Comparison of ENCODE assay signal across 22 cellular contexts in the genomic region with DNA sequence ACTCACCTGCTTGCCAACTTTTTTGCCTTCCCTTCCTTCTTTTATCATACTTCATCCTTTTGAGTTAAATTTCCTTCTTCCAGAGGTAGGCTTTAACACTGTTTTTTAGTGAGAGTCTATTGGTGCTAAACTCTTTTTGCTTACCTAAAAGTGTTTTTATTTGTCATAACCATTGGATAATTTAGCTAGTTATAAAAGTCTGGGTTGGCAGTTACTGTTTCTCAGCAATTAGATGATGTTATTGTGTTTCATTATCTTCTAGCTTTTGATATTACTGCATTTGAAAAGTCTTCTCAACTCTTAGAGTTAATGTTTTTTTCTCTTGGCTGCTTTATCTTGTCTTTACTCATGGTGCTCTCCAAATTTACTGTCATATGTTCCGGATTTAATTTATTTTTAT.
"Had no signal": no experiment of that assay in that cellular context is flagged by ENCODE, and none has a peak within 500 bp of the region (broad histone marks: within the 10 kb centered on the region; RNA-seq: fewer than 3 reads in every experiment).

No MANE protein-coding gene starts in this region.

- H3K27ac Mint-ChIP-seq: nephron; neural progenitor cell; stimulated activated effector memory CD8-positive, alpha-beta T cell treated with anti-CD3 and anti-CD28 coated beads, Interleukin-12 subunit alpha, Interleukin-12 subunit beta, amount 100 ng/mL, for 72 hours; type B pancreatic cell had no signal

- H3K4me3 ChIP-seq: gastrocnemius medialis, lower lobe of right lung, neural progenitor cell, prostate gland, right atrium auricular region, sigmoid colon, stomach, thyroid gland had no signal

- H3K9me3 ChIP-seq: gastrocnemius medialis, prostate gland, thyroid gland had no signal

- H3K27ac ChIP-seq: epithelial cell of prostate, gastrocnemius medialis, lower lobe of right lung, neural progenitor cell, parathyroid adenoma, prostate gland, right atrium auricular region, sigmoid colon, stomach, thyroid gland had no signal

- H3K36me3 ChIP-seq: gastrocnemius medialis, lower lobe of right lung, prostate gland, sigmoid colon, thyroid gland had no signal

- ATAC-seq: esophagus mucosa; gastrocnemius medialis; left ventricle myocardium superior; lower lobe of right lung; stimulated activated effector memory CD8-positive, alpha-beta T cell treated with anti-CD3 and anti-CD28 coated beads, Interleukin-12 subunit alpha, Interleukin-12 subunit beta, amount 100 ng/mL, for 72 hours had no signal

- H3K27me3 ChIP-seq: gastrocnemius medialis, neural progenitor cell, right atrium auricular region, sigmoid colon, stomach, thyroid gland had no signal

- H3K4me3 Mint-ChIP-seq: nephron; neural progenitor cell; stimulated activated effector memory CD8-positive, alpha-beta T cell treated with anti-CD3 and anti-CD28 coated beads, Interleukin-12 subunit alpha, Interleukin-12 subunit beta, amount 100 ng/mL, for 72 hours; type B pancreatic cell had no signal

- H3K27me3 Mint-ChIP-seq: type B pancreatic cell had no signal

- H3K4me1 ChIP-seq: neural progenitor cell, prostate gland had no signal

- DNase-seq: cortex of kidney; effector CD4-positive, alpha-beta T cell; foreskin fibroblast; gastrocnemius medialis; head of caudate nucleus; left ventricle myocardium superior; lower lobe of right lung; sigmoid colon; stimulated activated CD4-positive, alpha-beta T cell treated with anti-CD3 and anti-CD28 coated beads, Interleukin-2, amount 100 ng/mL, for 24 hours; stimulated activated CD4-positive, alpha-beta T cell treated with anti-CD3 and anti-CD28 coated beads, Interleukin-4, amount 100 ng/mL, for 24 hours; stimulated activated naive CD4-positive, alpha-beta T cell treated with Interleukin-2 at 50 U/mL for 16 hours; stomach; thyroid gland had no signal
